8 cellular contexts compared by ENCODE assay signal in genomic region chr1:32612189-32612881, GRCh38. TPM values are rescaled to one million over a fixed set of nuclear protein-coding genes. Genes with fewer than 3 reads are reported as not detected.
A peak's percentile ranks its signal among the peaks of the same experiment; 100 is the strongest.
DNase-seq lines count a peak whose midpoint lies in the region; ATAC-seq and TF ChIP-seq lines count a peak whose summit lies in the region.

No MANE protein-coding gene starts in this region.

- peak overlapping the region; percentile 61 for H3K4me3 ChIP-seq in epithelial cell of proximal tubule (ENCODE audit: low read depth, low read length)

- peaks cover 6% of the 10 kb centered on the region for H3K4me1 Mint-ChIP-seq in mesothelial cell of epicardium

- peak; percentile 44 for DNase-seq in GM04503 (ENCODE audit: low read depth)
- DNase-seq in NCI-H345 treated with DMSO at 0.1 percent for 48 hours (lab: John Stamatoyannopoulos, UW; ENCODE audit: unreplicated experiment): peak; percentile 81
- peak; percentile 79 for DNase-seq in activated CD8-positive, alpha-beta memory T cell treated with anti-CD3 and anti-CD28 coated beads, Interleukin-2, amount 50 U/mL, for 48 hours
- DNase-seq in epithelial cell of proximal tubule (ENCODE audit: low read depth): peak; percentile 9
- peak; percentile 33 to 69 for DNase-seq in mesothelial cell of epicardium (ENCODE audit: low spot score in 2 of 2, unreplicated experiment in 2 of 2)
- DNase-seq in stimulated activated CD8-positive, alpha-beta memory T cell treated with anti-CD3 and anti-CD28 coated beads, Interleukin-2, amount 100 ng/mL, for 48 hours (ENCODE audit: low read depth in 2 of 2): peak; percentile 38 to 47
- DNase-seq in NAMALWA (ENCODE audit: low spot score): no peak

- peak; percentile 12 for TF ChIP-seq CTCF in epithelial cell of proximal tubule (conservative IDR thresholded peaks at IDR 0.05; ENCODE audit: low read depth, low read length)
- TF ChIP-seq CTCF in mesothelial cell of epicardium (IDR thresholded peaks at IDR 0.05; ENCODE audit: unreplicated experiment): no peak

- H3K27ac Mint-ChIP-seq in mesothelial cell of epicardium: peak overlapping the region; percentile 17

- ATAC-seq in HG02763 (IDR thresholded peaks at IDR 0.05; ENCODE audit: unreplicated experiment): peak; percentile 84

- H3K27me3 Mint-ChIP-seq in mesothelial cell of epicardium (ENCODE audit: low read depth): no peaks in the 10 kb centered on the region

- H3K4me3 Mint-ChIP-seq in mesothelial cell of epicardium: peak overlapping the region; percentile 74

- H3K36me3 Mint-ChIP-seq in mesothelial cell of epicardium: no peaks in the 10 kb centered on the region

- H3K9me3 Mint-ChIP-seq in mesothelial cell of epicardium: no peaks in the 10 kb centered on the region

RNA-seq across cellular contexts. Expression of gene ZBTB8OS, which starts 38.0 kb away (rescaled TPM):
- 31.3 and 53.1 TPM in 2 replicates for total RNA-seq in epithelial cell of proximal tubule
- 37.8 to 41.3 TPM (median 39.3 TPM) in 3 replicates for total RNA-seq in mesothelial cell of epicardium

RNA-seq across cellular contexts. Expression of gene RBBP4, which starts 38.7 kb away (rescaled TPM):
- total RNA-seq in epithelial cell of proximal tubule (175 and 246 TPM in 2 replicates), mesothelial cell of epicardium (387 to 395 TPM (median 388 TPM) in 3 replicates)
